19 cellular contexts compared by ENCODE assay signal in genomic region chr1:163115887-163116286, GRCh38. TPM values are rescaled to one million over a fixed set of nuclear protein-coding genes. Genes with fewer than 3 reads are reported as not detected.
DNase-seq lines count a peak whose midpoint lies in the region; ATAC-seq, FAIRE-seq and TF ChIP-seq lines count a peak whose summit lies in the region.
"Had no signal": no experiment of that assay in that cellular context is flagged by ENCODE, and none has a peak within 500 bp of the region (broad histone marks: within the 10 kb centered on the region; RNA-seq: fewer than 3 reads in every experiment).

No MANE protein-coding gene starts in this region.

- TF ChIP-seq EP300 in upper lobe of left lung (IDR thresholded peaks at IDR 0.05), result no peak

- POLR2A ChIA-PET in activated CD8-positive, alpha-beta T cell treated with anti-CD3 and anti-CD28 coated beads for 36 hours (lab: Charles Lee), result no interaction called here

- H3K27me3 Mint-ChIP-seq in activated CD8-positive, alpha-beta T cell treated with anti-CD3 and anti-CD28 coated beads for 36 hours, result peaks cover 17% of the 10 kb centered on the region

- H3K79me2 ChIP-seq in osteoblast (ENCODE audit: insufficient read depth, low read length), result no peaks in the 10 kb centered on the region

- no peak overlapping the region for H3K4me2 ChIP-seq in osteoblast (ENCODE audit: insufficient read depth, low read length)
- H3K4me2 ChIP-seq: A549, BLaER1 had no signal

- no peaks in the 10 kb centered on the region for H4K20me1 ChIP-seq in osteoblast (ENCODE audit: insufficient read depth, low read length)
- H4K20me1 ChIP-seq: BLaER1 had no signal

- ATAC-seq in upper lobe of left lung (ENCODE audit: low FRiP score in 2 of 2), result no peak
- ATAC-seq in activated CD8-positive, alpha-beta T cell treated with anti-CD3 and anti-CD28 coated beads for 36 hours, result no peak
- ATAC-seq: A549, K562 had no signal

- WGBS in upper lobe of left lung, 2 donors, result 83 to 85% methylated on average over 1 of the region's 1 CpG

- no peaks in the 10 kb centered on the region for H3K9me3 Mint-ChIP-seq in activated CD8-positive, alpha-beta T cell treated with anti-CD3 and anti-CD28 coated beads for 36 hours

- FAIRE-seq in D721Med (lab: Jason Lieb, UNC), result peak; percentile 94
- FAIRE-seq: A549, GM12891, K562 had no signal

- no peaks in the 10 kb centered on the region for H3K36me3 Mint-ChIP-seq in activated CD8-positive, alpha-beta T cell treated with anti-CD3 and anti-CD28 coated beads for 36 hours (ENCODE audit: low read depth)
- H3K36me3 Mint-ChIP-seq: CD8-positive, alpha-beta memory T cell had no signal

- intact Hi-C loops in activated CD8-positive, alpha-beta T cell treated with anti-CD3 and anti-CD28 coated beads for 36 hours (cut with micrococcal nuclease), result no loop called here

- H3K4me3 ChIP-seq in osteoblast (ENCODE audit: insufficient read depth, low read length), result no peak overlapping the region
- no peak overlapping the region for H3K4me3 ChIP-seq in upper lobe of left lung
- H3K4me3 ChIP-seq: A549, BLaER1, GM23248, HAP-1, K562 had no signal

- H3K36me3 ChIP-seq in osteoblast (ENCODE audit: insufficient read depth, low read length) (no peaks in the 10 kb centered on the region), upper lobe of left lung (no peaks in the 10 kb centered on the region)
- H3K36me3 ChIP-seq: BLaER1, HAP-1 had no signal

- no peak for TF ChIP-seq CTCF in D721Med (IDR thresholded peaks at IDR 0.05; ENCODE audit: insufficient read depth, missing control alignments)
- TF ChIP-seq CTCF in osteoblast (IDR thresholded peaks at IDR 0.05; ENCODE audit: extremely low read depth, low read depth, low read length), result no peak
- TF ChIP-seq CTCF in upper lobe of left lung (IDR thresholded peaks at IDR 0.05), result no peak
- TF ChIP-seq CTCF in activated CD8-positive, alpha-beta T cell treated with anti-CD3 and anti-CD28 coated beads for 36 hours (IDR thresholded peaks at IDR 0.05), result no peak

- H3K27ac ChIP-seq in osteoblast (ENCODE audit: low read depth, low read length) (no peak overlapping the region), upper lobe of left lung (no peak overlapping the region)
- H3K27ac ChIP-seq: A549, BLaER1, GM23248, HL-60 had no signal

- TF ChIP-seq POLR2A in upper lobe of left lung (IDR thresholded peaks at IDR 0.05) (no peak), erythroblast (IDR thresholded peaks at IDR 0.05; ENCODE audit: low read length) (no peak)

- H3K4me1 ChIP-seq in osteoblast (ENCODE audit: insufficient read depth, low read length) (no peaks in the 10 kb centered on the region), upper lobe of left lung (no peaks in the 10 kb centered on the region)
- H3K4me1 ChIP-seq: A549, BLaER1, Caco-2, HAP-1 had no signal

- no peak overlapping the region for H3K27ac Mint-ChIP-seq in activated CD8-positive, alpha-beta T cell treated with anti-CD3 and anti-CD28 coated beads for 36 hours
- H3K27ac Mint-ChIP-seq: CD8-positive, alpha-beta memory T cell had no signal

- H3K27me3 ChIP-seq in osteoblast (ENCODE audit: insufficient read depth, low read length) (no peaks in the 10 kb centered on the region), upper lobe of left lung (no peaks in the 10 kb centered on the region)
- H3K27me3 ChIP-seq: BLaER1 had no signal

- H2AFZ ChIP-seq in osteoblast (ENCODE audit: low read length), result no peak overlapping the region
- H2AFZ ChIP-seq: GM23248 had no signal

- no peak overlapping the region for H3K4me3 Mint-ChIP-seq in activated CD8-positive, alpha-beta T cell treated with anti-CD3 and anti-CD28 coated beads for 36 hours
- H3K4me3 Mint-ChIP-seq: CD8-positive, alpha-beta memory T cell had no signal

- CTCF ChIA-PET in activated CD8-positive, alpha-beta T cell treated with anti-CD3 and anti-CD28 coated beads for 36 hours (lab: Charles Lee), result no interaction called here

- DNase-seq in D721Med (ENCODE audit: insufficient read length, low spot score), result no peak
- DNase-seq in NCI-H1048 (lab: John Stamatoyannopoulos, UW), result peak; percentile 14
- DNase-seq in SK-N-DZ (ENCODE audit: low spot score), result peak; percentile 92
- DNase-seq in osteoblast (ENCODE audit: insufficient read length, low spot score, missing footprints), result peak; percentile 26
- no peak for DNase-seq in upper lobe of left lung
- no peak for DNase-seq in erythroblast (lab: John Stamatoyannopoulos, UW)
- no peak for DNase-seq in activated CD8-positive, alpha-beta T cell treated with anti-CD3 and anti-CD28 coated beads for 36 hours
- DNase-seq: AML-193; Caco-2; CD8-positive, alpha-beta memory T cell; DMS79 treated with DMSO at 0.1 percent for 48 hours; EL; GM23248 had no signal

- no peaks in the 10 kb centered on the region for H3K9me3 ChIP-seq in osteoblast (ENCODE audit: low read depth, low read length)
- no peaks in the 10 kb centered on the region for H3K9me3 ChIP-seq in upper lobe of left lung
- H3K9me3 ChIP-seq: A549, BLaER1, Caco-2, HAP-1 had no signal

- no peaks in the 10 kb centered on the region for H3K4me1 Mint-ChIP-seq in activated CD8-positive, alpha-beta T cell treated with anti-CD3 and anti-CD28 coated beads for 36 hours (ENCODE audit: low read depth)
- H3K4me1 Mint-ChIP-seq: CD8-positive, alpha-beta memory T cell had no signal

RNA-seq across cellular contexts. Expression of gene RGS4, which starts 46.7 kb away (rescaled TPM):
- polyA plus RNA-seq in SK-N-DZ (2014; cell fraction: cytosol; rRNA removed), result 411 and 504 TPM in 2 replicates
- 138 and 224 TPM in 2 replicates for polyA plus RNA-seq in SK-N-DZ (2014; cell fraction: nucleus; rRNA removed)
- 130 and 142 TPM in 2 replicates for total RNA-seq in osteoblast
- total RNA-seq in upper lobe of left lung, result 1 to 10 TPM in 2 of 6 donors, under 1 TPM in 2, not detected in 2; 0.30 to 2.2 (median 0.93) TPM
- not detected for total RNA-seq in activated CD8-positive, alpha-beta T cell treated with anti-CD3 and anti-CD28 coated beads for 36 hours
- total RNA-seq: CD8-positive, alpha-beta memory T cell; K562 had no signal
- polyA plus RNA-seq: CD8-positive, alpha-beta memory T cell; K562 had no signal

Comparison
In these comparisons a context has a peak if more than half of its experiments do, and no peak if none do; other contexts are left out.
1. DNase-seq: peak in NCI-H1048 (single experiment), SK-N-DZ (single experiment) and osteoblast (single experiment); none in D721Med (single experiment), upper lobe of left lung (0 of 2), erythroblast (0 of 2) and activated CD8-positive, alpha-beta T cell treated with anti-CD3 and anti-CD28 coated beads for 36 hours (single experiment).
2. RNA of gene RGS4, which starts 46.7 kb away (total RNA-seq): 130 to 142 TPM in osteoblast; 0.30 to 2.2 TPM in upper lobe of left lung and not detected in activated CD8-positive, alpha-beta T cell treated with anti-CD3 and anti-CD28 coated beads for 36 hours; every median in the first group is over 10 times any median in the second.